Comparison of ENCODE assay signal across 10 cellular contexts in genomic region chr7:129438839-129439640, GRCh38. TPM values are rescaled to one million over a fixed set of nuclear protein-coding genes. Genes with fewer than 3 reads are reported as not detected.
DNase-seq lines count a peak whose midpoint lies in the region; ATAC-seq and TF ChIP-seq lines count a peak whose summit lies in the region.
"Had no signal": no experiment of that assay in that cellular context is flagged by ENCODE, and none has a peak within 500 bp of the region (broad histone marks: within the 10 kb centered on the region; RNA-seq: fewer than 3 reads in every experiment).

No MANE protein-coding gene starts in this region.

- 57 to 71% (median 60%) methylated on average over 5 of the region's 5 CpGs for WGBS in psoas muscle, 3 donors

- TF ChIP-seq POLR2A in NB4 (IDR thresholded peaks at IDR 0.05; ENCODE audit: extremely low read depth, insufficient read length), result no peak

- H3K4me3 ChIP-seq in NB4 (ENCODE audit: low read depth, low read length) (no peak overlapping the region), psoas muscle (no peak overlapping the region), HAP-1 (no peak overlapping the region)
- H3K4me3 ChIP-seq: Peyer's patch had no signal

- H3K27ac ChIP-seq in psoas muscle, result peak overlapping the region; percentile 91
- H3K27ac ChIP-seq: Peyer's patch had no signal

- peak; percentile 37 to 53 for DNase-seq in AML-193 (lab: John Stamatoyannopoulos, UW)
- DNase-seq in NB4 (ENCODE audit: low read depth), result peak; percentile 76
- DNase-seq in activated naive CD4-positive, alpha-beta T cell treated with anti-CD3 and anti-CD28 coated beads, Interleukin-2, amount 50 U/mL, for 16 hours, result peak; percentile 75
- no peak for DNase-seq in psoas muscle
- DNase-seq in HAP-1 (ENCODE audit: low spot score in 2 of 2), result no peak
- DNase-seq in NCI-H128 (lab: John Stamatoyannopoulos, UW; ENCODE audit: unreplicated experiment), result no peak
- DNase-seq in ecto neural progenitor cell (ENCODE audit: low spot score), result no peak
- DNase-seq: effector CD4-positive, alpha-beta T cell; Peyer's patch had no signal

- H3K27me3 ChIP-seq in psoas muscle (ENCODE audit: insufficient read depth in 3 of 3, low read length in 2 of 3) (no peaks in the 10 kb centered on the region), HAP-1 (ENCODE audit: low read depth) (no peaks in the 10 kb centered on the region)
- H3K27me3 ChIP-seq: Peyer's patch had no signal

- ATAC-seq in psoas muscle (peak; percentile 53 to 78 (median 76)), HG02938 (IDR thresholded peaks at IDR 0.05; ENCODE audit: unreplicated experiment) (no peak)

- H3K9me3 ChIP-seq in psoas muscle, result no peaks in the 10 kb centered on the region
- no peaks in the 10 kb centered on the region for H3K9me3 ChIP-seq in HAP-1
- H3K9me3 ChIP-seq: Peyer's patch had no signal

- no peak for TF ChIP-seq CTCF in NB4 (IDR thresholded peaks at IDR 0.05; ENCODE audit: low read depth, low read length)
- TF ChIP-seq CTCF in psoas muscle (IDR thresholded peaks at IDR 0.05), result no peak

- intact Hi-C loops in psoas muscle (cut with DNase I), result loop anchor here in 1 of 2 donors (2.0 kb wide), 1 partner anchor 16 kb away; no protein-coding TSS in a partner anchor

- H3K4me1 ChIP-seq in psoas muscle (peaks cover 30% of the 10 kb centered on the region), HAP-1 (peaks cover 3% of the 10 kb centered on the region)

- in situ Hi-C loops in HAP-1 (cut with MboI; ENCODE audit: low sequenced_read_pairs), result no loop called here

- H3K36me3 ChIP-seq in psoas muscle (ENCODE audit: insufficient read depth in 1 of 2, low read depth in 1 of 2) (peaks cover 3 to 12% of the 10 kb centered on the region in 2 donors), HAP-1 (replicated peaks) (no peaks in the 10 kb centered on the region)
- H3K36me3 ChIP-seq: Peyer's patch had no signal

RNA-seq across cellular contexts. Expression of gene STRIP2, which starts 4.8 kb away (rescaled TPM):
- 10 to 100 TPM; 46.6 to 94.4 (median 58.4) TPM for total RNA-seq in psoas muscle
- 10 to 100 TPM; 14.5 to 42.6 (median 21.1) TPM for polyA plus RNA-seq in psoas muscle

Comparison
In these comparisons a context has a peak if more than half of its experiments do, and no peak if none do; other contexts are left out.
1. DNase-seq: peak in AML-193 (2 of 2), NB4 (single experiment) and activated naive CD4-positive, alpha-beta T cell treated with anti-CD3 and anti-CD28 coated beads, Interleukin-2, amount 50 U/mL, for 16 hours (single experiment); none in psoas muscle (0 of 2), HAP-1 (0 of 2), NCI-H128 (single experiment) and ecto neural progenitor cell (single experiment).